In the genomic region with DNA sequence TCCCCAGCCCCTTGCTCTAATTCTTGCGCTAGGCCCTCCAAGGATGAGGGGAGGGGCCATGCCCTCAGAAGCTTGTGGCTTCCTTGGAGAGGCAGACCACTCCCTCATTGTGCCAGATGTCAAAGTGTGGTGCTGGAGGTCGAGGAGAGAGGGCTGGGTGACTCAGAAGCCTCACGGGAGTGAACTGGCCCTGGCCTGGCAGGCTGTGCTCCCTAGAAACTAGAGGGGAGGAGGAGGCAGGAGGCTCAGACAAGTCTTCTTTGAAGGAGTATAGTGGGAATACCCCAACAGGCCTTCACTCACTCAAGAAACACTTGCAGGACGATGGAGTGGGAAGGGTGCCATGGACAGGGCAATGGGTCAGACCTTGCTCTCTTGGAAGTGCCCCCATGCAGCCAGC, we compare ENCODE assay signal across 14 cellular contexts. TPM values are rescaled to one million over a fixed set of nuclear protein-coding genes. Genes with fewer than 3 reads are reported as not detected.
DNase-seq lines count a peak whose midpoint lies in the region; ATAC-seq and TF ChIP-seq lines count a peak whose summit lies in the region.
"Had no signal": no experiment of that assay in that cellular context is flagged by ENCODE, and none has a peak within 500 bp of the region (broad histone marks: within the 10 kb centered on the region; RNA-seq: fewer than 3 reads in every experiment).

No MANE protein-coding gene starts in this region.

- no peaks in the 10 kb centered on the region for H3K36me3 ChIP-seq in Peyer's patch

- no peaks in the 10 kb centered on the region for H3K9me3 ChIP-seq in Peyer's patch
- H3K9me3 ChIP-seq: ascending aorta, SJSA1 had no signal

- TF ChIP-seq CTCF in RWPE1 (conservative IDR thresholded peaks at IDR 0.05; ENCODE audit: low read depth) (no peak), fibroblast of the aortic adventitia (IDR thresholded peaks at IDR 0.05; ENCODE audit: insufficient read depth, low read length) (no peak), Peyer's patch (IDR thresholded peaks at IDR 0.05) (no peak)

- TF ChIP-seq POLR2A in Peyer's patch (IDR thresholded peaks at IDR 0.05), result no peak

- H3K9me3 Mint-ChIP-seq in stimulated activated effector memory CD8-positive, alpha-beta T cell treated with anti-CD3 and anti-CD28 coated beads, Interleukin-12 subunit alpha, Interleukin-12 subunit beta, amount 100 ng/mL, for 72 hours, result no peaks in the 10 kb centered on the region
- H3K9me3 Mint-ChIP-seq: stimulated activated naive CD8-positive, alpha-beta T cell treated with anti-CD3 and anti-CD28 coated beads, Interleukin-15, Interleukin-2, amounts not matched to agents 100 ng/mL and 50 ng/mL, for 24 hours had no signal

- no peak overlapping the region for H3K27ac Mint-ChIP-seq in stimulated activated effector memory CD8-positive, alpha-beta T cell treated with anti-CD3 and anti-CD28 coated beads, Interleukin-12 subunit alpha, Interleukin-12 subunit beta, amount 100 ng/mL, for 72 hours
- H3K27ac Mint-ChIP-seq: stimulated activated naive CD8-positive, alpha-beta T cell treated with anti-CD3 and anti-CD28 coated beads, Interleukin-15, Interleukin-2, amounts not matched to agents 100 ng/mL and 50 ng/mL, for 24 hours had no signal

- ATAC-seq in stimulated activated effector memory CD8-positive, alpha-beta T cell treated with anti-CD3 and anti-CD28 coated beads, Interleukin-12 subunit alpha, Interleukin-12 subunit beta, amount 100 ng/mL, for 72 hours, result peak; percentile 25

- CTCF ChIA-PET in RWPE1 (lab: Yijun Ruan, JAX), result interaction anchor here (0.6 to 0.7 kb wide), 2 partner anchors 60 to 65 kb away, joined by 3 to 4 read pairs; no protein-coding TSS in a partner anchor

- peaks cover 24% of the 10 kb centered on the region for H3K36me3 Mint-ChIP-seq in stimulated activated effector memory CD8-positive, alpha-beta T cell treated with anti-CD3 and anti-CD28 coated beads, Interleukin-12 subunit alpha, Interleukin-12 subunit beta, amount 100 ng/mL, for 72 hours

- H3K27me3 ChIP-seq in Peyer's patch, result no peaks in the 10 kb centered on the region
- H3K27me3 ChIP-seq: ascending aorta, SJSA1 had no signal

- no peaks in the 10 kb centered on the region for H3K4me1 Mint-ChIP-seq in stimulated activated effector memory CD8-positive, alpha-beta T cell treated with anti-CD3 and anti-CD28 coated beads, Interleukin-12 subunit alpha, Interleukin-12 subunit beta, amount 100 ng/mL, for 72 hours

- H3K27ac ChIP-seq in RWPE1 (peak overlapping the region; percentile 94), Peyer's patch (peak overlapping the region in 1 of 4 donors; percentile 85)
- H3K27ac ChIP-seq: ascending aorta, HL-60, SJSA1 had no signal

- DNase-seq in H4 (ENCODE audit: low spot score), result peak; percentile 54
- DNase-seq in RWPE1 (ENCODE audit: low spot score), result no peak
- DNase-seq in fibroblast of the aortic adventitia (ENCODE audit: low read depth), result peak; percentile 56
- no peak for DNase-seq in stimulated activated effector memory CD8-positive, alpha-beta T cell treated with anti-CD3 and anti-CD28 coated beads, Interleukin-12 subunit alpha, Interleukin-12 subunit beta, amount 100 ng/mL, for 72 hours (ENCODE audit: low spot score in 2 of 2)
- DNase-seq in pons (ENCODE audit: low spot score), result no peak
- no peak for DNase-seq in SHP77 treated with DMSO at 0.1 percent for 48 hours (lab: John Stamatoyannopoulos, UW)
- DNase-seq in Peyer's patch, result no peak
- DNase-seq: GF-D8, NCI-H2081 treated with DMSO at 0.1 percent for 48 hours had no signal

- no peak overlapping the region for H3K4me3 ChIP-seq in fibroblast of the aortic adventitia (ENCODE audit: low read depth, low read length)
- H3K4me3 ChIP-seq in Peyer's patch, result no peak overlapping the region
- H3K4me3 ChIP-seq: ascending aorta, SJSA1 had no signal

- POLR2A ChIA-PET in RWPE1 (lab: Yijun Ruan, JAX; ENCODE audit: low non-redundant PET), result no interaction called here

- H3K4me1 ChIP-seq in Peyer's patch, result peaks cover 0 to 85% (median 14%) of the 10 kb centered on the region in 4 donors

- no peak overlapping the region for H3K4me3 Mint-ChIP-seq in stimulated activated effector memory CD8-positive, alpha-beta T cell treated with anti-CD3 and anti-CD28 coated beads, Interleukin-12 subunit alpha, Interleukin-12 subunit beta, amount 100 ng/mL, for 72 hours
- H3K4me3 Mint-ChIP-seq: stimulated activated naive CD8-positive, alpha-beta T cell treated with anti-CD3 and anti-CD28 coated beads, Interleukin-15, Interleukin-2, amounts not matched to agents 100 ng/mL and 50 ng/mL, for 24 hours had no signal

RNA-seq across cellular contexts. Expression of gene ANKRD40, which starts 18.5 kb away (rescaled TPM):
- 34.6 and 36.3 TPM in 2 replicates for total RNA-seq in H4 (2014; rRNA removed; shearing (Covaris generic))
- total RNA-seq in fibroblast of the aortic adventitia (ENCODE audit: low replicate concordance), result 36.1 and 51.6 TPM in 2 replicates
- total RNA-seq in Peyer's patch, result 10 to 100 TPM; 18.2 to 24.7 (median 21.4) TPM

RNA-seq across cellular contexts. Expression of gene LUC7L3, which starts 30.2 kb away (rescaled TPM):
- total RNA-seq in H4 (2014; rRNA removed; shearing (Covaris generic)), result 18.7 and 23.7 TPM in 2 replicates
- total RNA-seq in fibroblast of the aortic adventitia (ENCODE audit: low replicate concordance) (30.2 and 125 TPM in 2 replicates), Peyer's patch (1,000 to 10,000 TPM in 1 of 4 donors, 100 to 1,000 TPM in 2, 10 to 100 TPM in 1; 77.2 to 1,326 (median 139) TPM)

RNA-seq across cellular contexts. Expression of gene ABCC3, which starts 54.6 kb away (rescaled TPM):
- 15.2 and 16.0 TPM in 2 replicates for total RNA-seq in H4 (2014; rRNA removed; shearing (Covaris generic))
- 1.4 and 12.5 TPM in 2 replicates for total RNA-seq in fibroblast of the aortic adventitia (ENCODE audit: low replicate concordance)
- 100 to 1,000 TPM; 190 to 683 (median 305) TPM for total RNA-seq in Peyer's patch
- total RNA-seq: activated CD8-positive, alpha-beta memory T cell treated with anti-CD3 and anti-CD28 coated beads for 36 hours had no signal

Comparison
In these comparisons a context has a peak if more than half of its experiments do, and no peak if none do; other contexts are left out.
1. DNase-seq: peak in H4 (single experiment) and fibroblast of the aortic adventitia (single experiment); none in RWPE1 (single experiment), stimulated activated effector memory CD8-positive, alpha-beta T cell treated with anti-CD3 and anti-CD28 coated beads, Interleukin-12 subunit alpha, Interleukin-12 subunit beta, amount 100 ng/mL, for 72 hours (0 of 2), pons (single experiment), SHP77 treated with DMSO at 0.1 percent for 48 hours (single experiment) and Peyer's patch (0 of 3).
2. RNA of gene ABCC3, which starts 54.6 kb away (total RNA-seq): 190 to 683 TPM in Peyer's patch; 15.2 to 16.0 TPM in H4 and 1.4 to 12.5 TPM in fibroblast of the aortic adventitia; every median in the first group is over 10 times any median in the second.